Comparison of ENCODE assay signal across 22 cellular contexts in genomic region chr4:8459867-8460453, GRCh38. TPM values are rescaled to one million over a fixed set of nuclear protein-coding genes. Genes with fewer than 3 reads are reported as not detected.
DNase-seq lines count a peak whose midpoint lies in the region; ATAC-seq and TF ChIP-seq lines count a peak whose summit lies in the region.
"Had no signal": no experiment of that assay in that cellular context is flagged by ENCODE, and none has a peak within 500 bp of the region (broad histone marks: within the 10 kb centered on the region; RNA-seq: fewer than 3 reads in every experiment).

No MANE protein-coding gene starts in this region.

- H3K36me3 Mint-ChIP-seq in Caco-2 (ENCODE audit: insufficient read depth, unreplicated experiment), result peaks cover 34% of the 10 kb centered on the region
- peaks cover 46% of the 10 kb centered on the region for H3K36me3 Mint-ChIP-seq in effector memory CD8-positive, alpha-beta T cell (ENCODE audit: insufficient read depth)

- intact Hi-C loops in Caco-2 (cut with micrococcal nuclease; ENCODE audit: unreplicated experiment), result loop anchor here (2.0 to 5.0 kb wide), 2 partner anchors 17 to 72 kb away; no protein-coding TSS in a partner anchor
- intact Hi-C loops in HCT116 (cut with micrococcal nuclease), result loop anchor here (10.0 kb wide), 1 partner anchor 455 kb away; no protein-coding TSS in a partner anchor

- peak overlapping the region; percentile 16 for H2BK15ac ChIP-seq in mesenchymal stem cell (ENCODE audit: low read depth, poor library complexity, severe bottlenecking)

- no peak overlapping the region for H3K4me2 ChIP-seq in HCT116 (ENCODE audit: low read length)
- H3K4me2 ChIP-seq in mesenchymal stem cell (ENCODE audit: low read length, poor library complexity, severe bottlenecking), result no peak overlapping the region
- H3K4me2 ChIP-seq: KMS-11 had no signal

- H3K79me2 ChIP-seq in HCT116 (ENCODE audit: insufficient read depth, low read length), result peaks cover 6% of the 10 kb centered on the region; the same call in 1 of the 2 replicates

- TF ChIP-seq POLR2A in HCT116 (IDR thresholded peaks at IDR 0.05; ENCODE audit: borderline replicate concordance, extremely low read depth, insufficient read depth, insufficient read length), result no peak

- H3K9me3 ChIP-seq in Caco-2 (no peaks in the 10 kb centered on the region), HCT116 (ENCODE audit: control insufficient read depth in 1 of 2, insufficient read depth in 1 of 2, low read depth in 1 of 2, low read length in 2 of 2) (no peaks in the 10 kb centered on the region), mesenchymal stem cell (ENCODE audit: control insufficient read depth, low read length) (no peaks in the 10 kb centered on the region)
- H3K9me3 ChIP-seq: esophagus muscularis mucosa, SJSA1 had no signal

- no peak overlapping the region for H4K91ac ChIP-seq in mesenchymal stem cell (ENCODE audit: low read length)

- H3K4me3 ChIP-seq in Caco-2 (ENCODE audit: low read depth, low read length) (no peak overlapping the region), HCT116 (replicated peaks in 1 of 2; ENCODE audit: low read depth in 1 of 2, low read length in 2 of 2) (no peak overlapping the region), mesenchymal stem cell (ENCODE audit: insufficient read depth in 1 of 2, low read depth in 1 of 2, low read length in 2 of 2) (no peak overlapping the region)
- H3K4me3 ChIP-seq: esophagus muscularis mucosa, SJSA1 had no signal

- no peak overlapping the region for H3K14ac ChIP-seq in mesenchymal stem cell (ENCODE audit: low read length in 2 of 2)

- H2BK5ac ChIP-seq in mesenchymal stem cell (ENCODE audit: low read depth, low read length, poor library complexity, severe bottlenecking), result no peak overlapping the region

- H2AFZ ChIP-seq in HCT116 (ENCODE audit: low read depth, low read length, poor library complexity, severe bottlenecking), result no peak overlapping the region
- no peak overlapping the region for H2AFZ ChIP-seq in mesenchymal stem cell (ENCODE audit: low read depth, low read length)

- no peak overlapping the region for H3K18ac ChIP-seq in mesenchymal stem cell (ENCODE audit: low read depth in 1 of 2, low read length in 2 of 2)

- no peak overlapping the region for H3K4ac ChIP-seq in mesenchymal stem cell (ENCODE audit: low read depth in 1 of 2, low read length in 2 of 2)

- RAD21 ChIA-PET in HCT116 (lab: Charles Lee; ENCODE audit: low non-redundant PET in 1 of 2, low total read pairs in 2 of 2, uncharacterized antibody in 2 of 2, unreplicated experiment in 2 of 2), result no interaction called here

- WGBS in mesenchymal stem cell, result 91% methylated on average over 8 of the region's 8 CpGs

- H3K9ac ChIP-seq in HCT116 (ENCODE audit: low read length) (no peak overlapping the region), mesenchymal stem cell (ENCODE audit: low read length) (no peak overlapping the region)
- H3K9ac ChIP-seq: KMS-11 had no signal

- H3K27ac ChIP-seq in HCT116 (ENCODE audit: low read depth, low read length) (no peak overlapping the region), mesenchymal stem cell (ENCODE audit: low read length, poor library complexity, severe bottlenecking) (no peak overlapping the region)
- H3K27ac ChIP-seq: brain microvascular endothelial cell, C4-2B, esophagus muscularis mucosa, KMS-11, SJSA1 had no signal

- no peaks in the 10 kb centered on the region for H3K9me3 Mint-ChIP-seq in Caco-2 (ENCODE audit: unreplicated experiment)
- H3K9me3 Mint-ChIP-seq in effector memory CD8-positive, alpha-beta T cell, result no peaks in the 10 kb centered on the region
- H3K9me3 Mint-ChIP-seq: neural crest cell had no signal

- H3K23ac ChIP-seq in mesenchymal stem cell (ENCODE audit: low read length in 2 of 2), result no peak overlapping the region

- H2BK120ac ChIP-seq in mesenchymal stem cell (ENCODE audit: low read depth, low read length), result no peak overlapping the region

- no peak for TF ChIP-seq RAD21 in HCT116 (IDR thresholded peaks at IDR 0.05; ENCODE audit: low read depth)

- no peak overlapping the region for H4K8ac ChIP-seq in mesenchymal stem cell (ENCODE audit: low read length)

- no peaks in the 10 kb centered on the region for H4K20me1 ChIP-seq in HCT116 (ENCODE audit: insufficient read depth)

- H3K36me3 ChIP-seq in Caco-2 (ENCODE audit: control insufficient read depth, insufficient read depth, low read length) (peaks cover 4% of the 10 kb centered on the region), HCT116 (ENCODE audit: control insufficient read depth in 1 of 2, insufficient read depth in 2 of 2, low read length in 2 of 2) (peaks cover 19 to 27% of the 10 kb centered on the region in 2 experiments), mesenchymal stem cell (ENCODE audit: control insufficient read depth in 1 of 2, insufficient read depth in 2 of 2, low read depth in 1 of 2, low read length in 2 of 2) (peaks cover 35 to 82% of the 10 kb centered on the region in 2 experiments)
- H3K36me3 ChIP-seq: SJSA1 had no signal

- H3K4me1 Mint-ChIP-seq in Caco-2 (ENCODE audit: low read depth, unreplicated experiment), result peaks cover 17% of the 10 kb centered on the region
- H3K4me1 Mint-ChIP-seq in effector memory CD8-positive, alpha-beta T cell (ENCODE audit: low read depth in 2 of 2), result peaks cover 0 to 3% of the 10 kb centered on the region in 2 donors
- H3K4me1 Mint-ChIP-seq: neural crest cell had no signal

- TF ChIP-seq CTCF in Caco-2 (IDR thresholded peaks at IDR 0.05; ENCODE audit: insufficient read depth in 1 of 2, low read depth in 1 of 2, low read length in 1 of 2, severe bottlenecking in 1 of 2, unreplicated experiment in 1 of 2) (no peak), HCT116 (IDR thresholded peaks at IDR 0.05 in 2 of 3, conservative IDR thresholded peaks at IDR 0.05 in 1 of 3; ENCODE audit: borderline replicate concordance in 1 of 3, insufficient read depth in 1 of 3, low read depth in 2 of 3, low read length in 2 of 3) (no peak)

- H3K27me3 Mint-ChIP-seq in Caco-2 (ENCODE audit: insufficient read depth, unreplicated experiment), result no peaks in the 10 kb centered on the region
- H3K27me3 Mint-ChIP-seq in effector memory CD8-positive, alpha-beta T cell, result no peaks in the 10 kb centered on the region

- peak overlapping the region; percentile 70 for H3K27ac Mint-ChIP-seq in Caco-2 (ENCODE audit: unreplicated experiment)
- H3K27ac Mint-ChIP-seq in effector memory CD8-positive, alpha-beta T cell, result peak overlapping the region; percentile 44 to 59

- H3K4me3 Mint-ChIP-seq in Caco-2 (ENCODE audit: unreplicated experiment), result no peak overlapping the region
- H3K4me3 Mint-ChIP-seq in effector memory CD8-positive, alpha-beta T cell, result no peak overlapping the region
- H3K4me3 Mint-ChIP-seq: neural crest cell had no signal

- H3K27me3 ChIP-seq in Caco-2 (replicated peaks; ENCODE audit: control insufficient read depth, insufficient read depth, low read length) (no peaks in the 10 kb centered on the region), HCT116 (ENCODE audit: insufficient read depth, low read length) (no peaks in the 10 kb centered on the region), mesenchymal stem cell (ENCODE audit: control insufficient read depth in 1 of 2, insufficient read depth in 1 of 2, low read length in 2 of 2) (no peaks in the 10 kb centered on the region)
- H3K27me3 ChIP-seq: brain microvascular endothelial cell, esophagus muscularis mucosa, SJSA1 had no signal

- H3K9me2 ChIP-seq in HCT116 (ENCODE audit: insufficient read depth), result no peaks in the 10 kb centered on the region

- POLR2A ChIA-PET in Caco-2 (lab: Charles Lee), result interaction anchor here (1.0 kb wide), 1 partner anchor 19 kb away, joined by 4 read pairs; no protein-coding TSS in a partner anchor
- POLR2A ChIA-PET in HCT116 (lab: Charles Lee), result no interaction called here

- ATAC-seq in HCT116, result peak; percentile 87
- ATAC-seq in effector memory CD8-positive, alpha-beta T cell (replicated peaks), result no peak
- no peak for ATAC-seq in GM21825 (IDR thresholded peaks at IDR 0.05; ENCODE audit: unreplicated experiment)
- ATAC-seq: Panc1 had no signal

- BruUV-seq in Caco-2 (replicated peaks; lab: Mats Ljungman, UMichigan) (no TSS peak), HCT116 (replicated peaks; lab: Mats Ljungman, UMichigan) (no TSS peak)

- no peak overlapping the region for H2AK5ac ChIP-seq in mesenchymal stem cell (ENCODE audit: low read length, severe bottlenecking)

- H3K4me1 ChIP-seq in Caco-2, result peaks cover 21% of the 10 kb centered on the region
- H3K4me1 ChIP-seq in HCT116 (ENCODE audit: control insufficient read depth in 1 of 2, insufficient read depth in 2 of 2, low read length in 2 of 2), result peaks cover 0 to 4% of the 10 kb centered on the region in 2 experiments; a peak in 1 of 4 replicates
- H3K4me1 ChIP-seq in mesenchymal stem cell (ENCODE audit: control insufficient read depth, insufficient read depth, low read depth, low read length), result peaks cover 14% of the 10 kb centered on the region
- H3K4me1 ChIP-seq: SJSA1 had no signal

- CTCF ChIA-PET in Caco-2 (lab: Charles Lee), result interaction anchor here (0.6 to 1.1 kb wide), 2 partner anchors 8 to 100 kb away, joined by 3 read pairs; no protein-coding TSS in a partner anchor
- CTCF ChIA-PET in HCT116 (lab: Charles Lee), result no interaction called here

- peaks cover 9% of the 10 kb centered on the region for H3K79me1 ChIP-seq in mesenchymal stem cell (replicated peaks; ENCODE audit: low read length, poor library complexity, severe bottlenecking)

- no peak overlapping the region for H2BK12ac ChIP-seq in mesenchymal stem cell (ENCODE audit: low read length in 2 of 2)

- DNase-seq in Caco-2 (peak; percentile 86 to 90), HCT116 (ENCODE audit: low read depth, low spot score) (no peak), mesenchymal stem cell (no peak), NCI-H82 (lab: John Stamatoyannopoulos, UW) (no peak), AML-193 (lab: John Stamatoyannopoulos, UW) (no peak)
- DNase-seq in effector memory CD8-positive, alpha-beta T cell, result no peak
- DNase-seq: activated CD4-positive, CD25-positive, alpha-beta regulatory T cell treated with anti-CD3 and anti-CD28 coated beads, Interleukin-2, amount 50 U/mL, for 72 hours; activated naive CD4-positive, alpha-beta T cell; activated T-cell treated with anti-CD3 and anti-CD28 coated beads, Interleukin-2, amount 50 U/mL, for 1 hour; brain microvascular endothelial cell; effector CD4-positive, alpha-beta T cell; hypothalamus; MV-4-11; NK-92 treated with Interleukin-12 subunit alpha and Interleukin-12 subunit beta, amount 100 ng/mL, for 24 hours; stimulated activated CD8-positive, alpha-beta memory T cell treated with anti-CD3 and anti-CD28 coated beads, Interleukin-4, amount 100 ng/mL, for 48 hours had no signal

TF ChIP-seq in HCT116, 20 proteins besides CTCF, POLR2A, EP300 and RAD21 (continues in another document):
- no peak for TF ChIP-seq POLR2AphosphoS5 (IDR thresholded peaks at IDR 0.05; ENCODE audit: low read depth, low read length)
- TF ChIP-seq ZFX (IDR thresholded peaks at IDR 0.05), result no peak
- TF ChIP-seq EZH2 (IDR thresholded peaks at IDR 0.05), result no peak
- no peak for TF ChIP-seq SIN3A (IDR thresholded peaks at IDR 0.05; ENCODE audit: low read depth)

RNA-seq across cellular contexts. Expression of gene TRMT44, which starts 19.4 kb away (rescaled TPM):
- total RNA-seq in Caco-2 (2022) (22.3 and 23.4 TPM in 2 replicates), HCT116 (2021; ENCODE audit: unreplicated experiment) (25.8 TPM)
- 8.2 and 10.2 TPM in 2 replicates for polyA plus RNA-seq in HCT116 (2012)
- 3.7 TPM for polyA plus RNA-seq in mesenchymal stem cell (2013, experiment 1 of 2)
- 3.6 TPM for polyA plus RNA-seq in mesenchymal stem cell (2013, experiment 2 of 2)

RNA-seq across cellular contexts. Expression of gene ACOX3, which starts 19.4 kb away (rescaled TPM):
- 11.5 and 14.1 TPM in 2 replicates for total RNA-seq in Caco-2 (2022)
- 16.9 TPM for total RNA-seq in HCT116 (2021; ENCODE audit: unreplicated experiment)
- polyA plus RNA-seq in HCT116 (2012), result 14.0 and 14.6 TPM in 2 replicates
- polyA plus RNA-seq in mesenchymal stem cell (2013, experiment 1 of 2), result 10.4 TPM
- polyA plus RNA-seq in mesenchymal stem cell (2013, experiment 2 of 2), result 12.2 TPM

Comparison
In these comparisons a context has a peak if more than half of its experiments do, and no peak if none do; other contexts are left out.
1. DNase-seq: peak in Caco-2 (2 of 2); none in HCT116 (single experiment), effector memory CD8-positive, alpha-beta T cell (0 of 3), mesenchymal stem cell (single experiment), NCI-H82 (single experiment) and AML-193 (0 of 2).